10 cellular contexts compared by ENCODE assay signal in genomic region chr3:188583476-188584161, GRCh38.
DNase-seq lines count a peak whose midpoint lies in the region; ATAC-seq lines count a peak whose summit lies in the region.
"Had no signal": no experiment of that assay in that cellular context is flagged by ENCODE, and none has a peak within 500 bp of the region (broad histone marks: within the 10 kb centered on the region; RNA-seq: fewer than 3 reads in every experiment).

No MANE protein-coding gene starts in this region.

- peaks cover 7% of the 10 kb centered on the region for H3K4me1 Mint-ChIP-seq in T-helper 2 cell treated with Interferon-gamma antibody and Interleukin-4, amounts not matched to agents 5 μg/mL and 100 μg/mL, for 36 hours (ENCODE audit: low read depth)

- no peaks in the 10 kb centered on the region for H3K27me3 Mint-ChIP-seq in T-helper 2 cell treated with Interferon-gamma antibody and Interleukin-4, amounts not matched to agents 5 μg/mL and 100 μg/mL, for 36 hours (ENCODE audit: low read depth)

- H3K27ac Mint-ChIP-seq in T-helper 2 cell treated with Interferon-gamma antibody and Interleukin-4, amounts not matched to agents 5 μg/mL and 100 μg/mL, for 36 hours = no peak overlapping the region
- H3K27ac Mint-ChIP-seq: neural progenitor cell had no signal

- ATAC-seq in left lobe of liver = peak; percentile 74
- no peak for ATAC-seq in GM21515 (IDR thresholded peaks at IDR 0.05; ENCODE audit: unreplicated experiment)

- H3K4me3 Mint-ChIP-seq in T-helper 2 cell treated with Interferon-gamma antibody and Interleukin-4, amounts not matched to agents 5 μg/mL and 100 μg/mL, for 36 hours = no peak overlapping the region
- H3K4me3 Mint-ChIP-seq: neural progenitor cell had no signal

- no peaks in the 10 kb centered on the region for H3K36me3 Mint-ChIP-seq in T-helper 2 cell treated with Interferon-gamma antibody and Interleukin-4, amounts not matched to agents 5 μg/mL and 100 μg/mL, for 36 hours (ENCODE audit: low read depth)

- H3K9me3 Mint-ChIP-seq in T-helper 2 cell treated with Interferon-gamma antibody and Interleukin-4, amounts not matched to agents 5 μg/mL and 100 μg/mL, for 36 hours = no peaks in the 10 kb centered on the region
- H3K9me3 Mint-ChIP-seq: neural progenitor cell had no signal

- DNase-seq in T-helper 2 cell treated with Interferon-gamma antibody and Interleukin-4, amounts not matched to agents 5 μg/mL and 100 μg/mL, for 36 hours (ENCODE audit: low spot score) = peak; percentile 39
- no peak for DNase-seq in T-helper 2 cell
- peak; percentile 3 to 7 for DNase-seq in activated CD4-positive, alpha-beta T cell treated with anti-CD3 and anti-CD28 coated beads, Interleukin-2, amount 50 U/mL, for 4 hours
- peak; percentile 71 for DNase-seq in left lobe of liver (ENCODE audit: low spot score)
- peak; percentile 15 to 20 for DNase-seq in stimulated activated CD8-positive, alpha-beta memory T cell treated with anti-CD3 and anti-CD28 coated beads, Interleukin-15, amount 100 ng/mL, for 48 hours (ENCODE audit: low read depth in 2 of 2)
- DNase-seq in NCI-H1417 (lab: John Stamatoyannopoulos, UW) = no peak
- no peak for DNase-seq in NCI-H1930 (lab: John Stamatoyannopoulos, UW)
- DNase-seq: NCI-H1436 had no signal

Comparison
In these comparisons a context has a peak if more than half of its experiments do, and no peak if none do; other contexts are left out.
1. DNase-seq: peak in T-helper 2 cell treated with Interferon-gamma antibody and Interleukin-4, amounts not matched to agents 5 μg/mL and 100 μg/mL, for 36 hours (single experiment), activated CD4-positive, alpha-beta T cell treated with anti-CD3 and anti-CD28 coated beads, Interleukin-2, amount 50 U/mL, for 4 hours (2 of 2), left lobe of liver (single experiment) and stimulated activated CD8-positive, alpha-beta memory T cell treated with anti-CD3 and anti-CD28 coated beads, Interleukin-15, amount 100 ng/mL, for 48 hours (2 of 2); none in T-helper 2 cell (0 of 5), NCI-H1417 (0 of 3) and NCI-H1930 (0 of 2).